1 cellular context compared by ENCODE assay signal in the genomic region with DNA sequence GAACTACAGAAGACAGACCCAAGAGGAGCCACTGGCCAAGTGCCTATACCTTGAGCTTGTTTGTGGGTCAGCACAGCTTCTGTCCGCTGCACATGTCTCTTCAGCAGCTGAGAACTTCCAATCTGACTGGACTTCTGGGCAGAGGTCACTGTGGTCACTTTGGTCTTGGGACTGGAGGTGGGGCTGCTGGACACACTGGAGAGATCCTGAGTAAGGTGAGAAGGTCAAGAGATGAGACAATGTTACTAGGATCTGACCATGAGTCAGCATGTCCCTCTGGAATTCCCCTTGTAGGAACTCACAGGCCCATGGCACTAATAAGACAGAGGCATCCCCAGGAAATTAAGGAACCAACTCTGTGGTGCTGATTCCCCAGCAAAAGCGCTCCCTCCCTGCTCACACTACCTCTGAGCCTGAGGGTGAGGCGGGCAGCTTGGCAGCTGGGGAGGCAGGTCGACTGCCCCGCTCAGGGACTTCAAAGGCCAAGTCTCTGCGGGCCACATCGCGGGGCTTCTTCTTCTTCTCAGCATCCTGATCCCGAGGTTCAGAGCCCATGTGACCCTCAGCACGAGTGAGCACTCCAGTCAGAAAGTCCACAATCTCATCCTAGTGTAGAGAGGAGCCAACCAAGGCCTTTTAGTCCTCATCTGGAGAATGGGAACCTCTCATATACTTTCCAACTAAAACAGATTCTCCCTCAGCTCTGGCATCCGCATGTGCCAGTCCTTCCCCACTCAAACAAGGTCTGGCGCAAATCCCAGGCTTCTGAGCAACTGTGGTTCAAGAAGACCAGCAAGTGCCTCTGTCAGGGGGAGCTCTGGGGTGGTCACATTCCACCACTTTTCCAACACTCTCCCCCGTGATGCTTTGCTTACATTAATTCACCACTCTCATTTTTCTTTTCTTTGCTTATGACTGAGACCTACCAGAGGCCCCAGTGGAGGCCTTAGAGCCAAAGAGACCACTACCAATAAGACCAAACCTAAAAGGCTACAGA.
TF ChIP-seq lines count a peak whose summit lies in the region.

No MANE protein-coding gene starts in this region.

TF ChIP-seq in WTC11, 78 proteins besides CTCF, POLR2A, EP300 and RAD21 (continued from another document):
- no peak for TF ChIP-seq HMGXB4 (CRISPR knock-in tag; IDR thresholded peaks at IDR 0.05)
